In genomic region chr4:116101321-116101720, GRCh38 we compare ENCODE assay signal across 23 cellular contexts.
"Had no signal": no experiment of that assay in that cellular context is flagged by ENCODE, and none has a peak within 500 bp of the region (broad histone marks: within the 10 kb centered on the region; RNA-seq: fewer than 3 reads in every experiment).

No MANE protein-coding gene starts in this region.

- H3K4me3 ChIP-seq: ascending aorta, MG63 had no signal

- H3K4me1 ChIP-seq: ascending aorta had no signal

- H3K27me3 ChIP-seq: ascending aorta, MG63 had no signal

- H3K27ac ChIP-seq: ascending aorta had no signal

- H3K36me3 ChIP-seq: ascending aorta, MG63 had no signal

- DNase-seq: activated CD4-positive, alpha-beta T cell treated with anti-CD3 and anti-CD28 coated beads for 36 hours; activated CD4-positive, alpha-beta T cell treated with anti-CD3 and anti-CD28 coated beads, Interleukin-2, amount 10 ng/mL, durations not matched to agents 7 days and 5 days; activated CD4-positive, alpha-beta T cell treated with anti-CD3 and anti-CD28 coated beads, Interleukin-2, amount 50 U/mL, for 48 hours; activated CD8-positive, alpha-beta T cell treated with anti-CD3 and anti-CD28 coated beads, Interleukin-2, amount 10 ng/mL, durations not matched to agents 7 days and 5 days; activated gamma-delta T cell; activated naive CD4-positive, alpha-beta T cell treated with Interleukin-2 at 50 U/mL for 16 hours; activated naive CD8-positive, alpha-beta T cell treated with anti-CD3 and anti-CD28 coated beads, Interleukin-2, amount 10 ng/mL, durations not matched to agents 7 days and 5 days; activated T-cell treated with anti-CD3 and anti-CD28 coated beads, Interleukin-2, amount 50 U/mL, for 24 hours; amygdala; caudate nucleus; cerebellar nuclear complex; MG63; NCI-H1048; NCI-H1105 treated with DMSO at 0.1 percent for 48 hours; NCI-H1436; NCI-H1694; NCI-H2029; NCI-H345; NCI-H524 treated with DMSO at 0.1 percent for 48 hours; Right ventricle myocardium superior had no signal

- H3K9me3 ChIP-seq: ascending aorta, MG63 had no signal

- ATAC-seq: activated CD4-positive, alpha-beta T cell treated with anti-CD3 and anti-CD28 coated beads for 36 hours; activated CD4-positive, CD25-positive, alpha-beta regulatory T cell treated with anti-CD3 and anti-CD28 coated beads, Interleukin-2, amount 50 U/mL, for 24 hours; activated CD8-positive, alpha-beta T cell treated with anti-CD3 and anti-CD28 coated beads, Interleukin-2, amount 10 ng/mL, durations not matched to agents 7 days and 5 days; WTC11 had no signal
